ENCODE assay signal across 29 cellular contexts in the genomic region with DNA sequence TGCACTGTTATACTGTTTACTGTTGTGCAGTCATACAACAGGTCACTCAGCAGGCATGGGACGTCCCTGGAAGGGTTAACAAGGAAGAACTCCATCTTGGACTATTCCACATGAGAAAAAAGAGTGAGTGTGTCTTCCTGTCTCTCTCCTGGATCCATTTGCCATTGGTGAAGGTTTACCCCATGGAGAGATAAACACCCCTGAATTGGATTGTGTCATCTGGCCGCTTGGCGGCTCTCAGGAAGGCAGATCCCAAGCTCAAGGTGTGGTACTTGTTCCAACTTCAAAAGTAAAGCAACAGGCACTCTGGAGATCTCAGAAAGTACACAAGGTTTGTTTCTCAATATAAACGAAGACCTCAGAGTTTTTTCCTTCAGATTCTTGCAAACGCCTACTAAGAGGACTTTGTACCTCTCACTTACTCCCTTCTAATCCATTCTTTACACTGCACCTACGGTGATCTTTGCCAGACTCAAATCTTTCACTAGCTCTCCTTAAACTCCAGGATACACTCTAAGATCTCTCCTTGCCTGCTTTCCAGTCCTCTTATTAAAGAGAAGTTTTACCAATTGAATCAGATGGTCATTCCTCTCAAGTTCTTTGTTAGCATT.
A peak's percentile ranks its signal among the peaks of the same experiment; 100 is the strongest.
DNase-seq lines count a peak whose midpoint lies in the region; TF ChIP-seq lines count a peak whose summit lies in the region.
"Had no signal": no experiment of that assay in that cellular context is flagged by ENCODE, and none has a peak within 500 bp of the region (broad histone marks: within the 10 kb centered on the region; RNA-seq: fewer than 3 reads in every experiment).

No MANE protein-coding gene starts in this region.

- H3K4me1 ChIP-seq in neural progenitor cell = no peaks in the 10 kb centered on the region
- H3K4me1 ChIP-seq: SJCRH30, testis, vagina had no signal

- H3K36me3 ChIP-seq in neural progenitor cell = no peaks in the 10 kb centered on the region
- H3K36me3 ChIP-seq: brain microvascular endothelial cell, neutrophil, SJCRH30, vagina had no signal

- DNase-seq in HT-29 (ENCODE audit: low spot score) = peak; percentile 31
- no peak for DNase-seq in endothelial cell (ENCODE audit: low spot score)
- DNase-seq in neural progenitor cell (ENCODE audit: low spot score) = no peak
- no peak for DNase-seq in COLO829 (ENCODE audit: low spot score)
- DNase-seq in AG08395 (ENCODE audit: low spot score) = no peak
- DNase-seq in DMS79 treated with DMSO at 0.1 percent for 48 hours (lab: John Stamatoyannopoulos, UW) = no peak
- DNase-seq in effector CD4-positive, alpha-beta T cell = no peak
- DNase-seq: activated CD4-positive, alpha-beta T cell treated with anti-CD3 and anti-CD28 coated beads, Interleukin-2, amount 50 U/mL, for 48 hours; activated naive CD4-positive, alpha-beta T cell treated with anti-CD3 and anti-CD28 coated beads for 36 hours; brain microvascular endothelial cell; DMS53; GF-D8; glutamatergic neuron; HCEC 1CT; Kasumi-1; kidney glomerular epithelial cell; mammary epithelial cell; NCI-H1048; NCI-H187 treated with DMSO at 0.1 percent for 48 hours; NCI-H526; SJCRH30; stimulated activated naive CD4-positive, alpha-beta T cell treated with Interleukin-2 at 50 U/mL for 16 hours; T1000; testis had no signal

- H3K27ac ChIP-seq in 22Rv1 = peak overlapping the region; percentile 34
- H3K27ac ChIP-seq in neural progenitor cell = no peak overlapping the region
- H3K27ac ChIP-seq: brain microvascular endothelial cell, epithelial cell of prostate, neutrophil, SJCRH30, testis, vagina had no signal

- H4K20me1 ChIP-seq in neural progenitor cell (ENCODE audit: low read depth) = no peaks in the 10 kb centered on the region

- H3K4me3 ChIP-seq in neural progenitor cell = no peak overlapping the region
- H3K4me3 ChIP-seq: SJCRH30, testis, vagina had no signal

- H3K9me3 Mint-ChIP-seq in endothelial cell (ENCODE audit: unreplicated experiment) = no peaks in the 10 kb centered on the region
- H3K9me3 Mint-ChIP-seq in neural progenitor cell = no peaks in the 10 kb centered on the region
- H3K9me3 Mint-ChIP-seq: activated naive CD4-positive, alpha-beta T cell treated with anti-CD3 and anti-CD28 coated beads for 36 hours had no signal

- TF ChIP-seq CTCF in 22Rv1 (IDR thresholded peaks at IDR 0.05) (no peak), endothelial cell (IDR thresholded peaks at IDR 0.05; ENCODE audit: unreplicated experiment) (no peak), neural progenitor cell (IDR thresholded peaks at IDR 0.05) (no peak)

- no peak overlapping the region for H3K4me2 ChIP-seq in neural progenitor cell

- no peaks in the 10 kb centered on the region for H3F3A ChIP-seq in neural progenitor cell (ENCODE audit: low read depth)

- no peak overlapping the region for H3K4me3 Mint-ChIP-seq in endothelial cell (ENCODE audit: unreplicated experiment)
- no peak overlapping the region for H3K4me3 Mint-ChIP-seq in neural progenitor cell
- H3K4me3 Mint-ChIP-seq: activated naive CD4-positive, alpha-beta T cell treated with anti-CD3 and anti-CD28 coated beads for 36 hours had no signal

- H3K27me3 Mint-ChIP-seq in endothelial cell (ENCODE audit: unreplicated experiment) = peaks cover 8% of the 10 kb centered on the region
- no peaks in the 10 kb centered on the region for H3K27me3 Mint-ChIP-seq in neural progenitor cell (ENCODE audit: insufficient read depth, low read depth)

- H3K27ac Mint-ChIP-seq in endothelial cell (ENCODE audit: unreplicated experiment) (peak overlapping the region; percentile 65), neural progenitor cell (no peak overlapping the region)
- H3K27ac Mint-ChIP-seq: activated naive CD4-positive, alpha-beta T cell treated with anti-CD3 and anti-CD28 coated beads for 36 hours; progenitor cell of endocrine pancreas had no signal

- H3K79me2 ChIP-seq in neural progenitor cell (ENCODE audit: low read depth) = no peaks in the 10 kb centered on the region

- H3K27me3 ChIP-seq in neural progenitor cell = no peaks in the 10 kb centered on the region
- H3K27me3 ChIP-seq: brain microvascular endothelial cell, neutrophil, SJCRH30, testis, vagina had no signal

- no peaks in the 10 kb centered on the region for H3K9me3 ChIP-seq in neural progenitor cell (ENCODE audit: low read depth)
- H3K9me3 ChIP-seq: neutrophil, SJCRH30, testis, vagina had no signal

- H3K4me1 Mint-ChIP-seq in endothelial cell (ENCODE audit: unreplicated experiment) (peaks cover 28% of the 10 kb centered on the region), neural progenitor cell (no peaks in the 10 kb centered on the region)

- H3K9ac ChIP-seq in neural progenitor cell = no peak overlapping the region

- H2AFZ ChIP-seq in neural progenitor cell (replicated peaks) = peak overlapping the region; percentile 10

- peaks cover 6% of the 10 kb centered on the region for H3K36me3 Mint-ChIP-seq in endothelial cell (ENCODE audit: low read depth, unreplicated experiment)
- no peaks in the 10 kb centered on the region for H3K36me3 Mint-ChIP-seq in neural progenitor cell
